Comparison of ENCODE assay signal across 8 cellular contexts in the genomic region with DNA sequence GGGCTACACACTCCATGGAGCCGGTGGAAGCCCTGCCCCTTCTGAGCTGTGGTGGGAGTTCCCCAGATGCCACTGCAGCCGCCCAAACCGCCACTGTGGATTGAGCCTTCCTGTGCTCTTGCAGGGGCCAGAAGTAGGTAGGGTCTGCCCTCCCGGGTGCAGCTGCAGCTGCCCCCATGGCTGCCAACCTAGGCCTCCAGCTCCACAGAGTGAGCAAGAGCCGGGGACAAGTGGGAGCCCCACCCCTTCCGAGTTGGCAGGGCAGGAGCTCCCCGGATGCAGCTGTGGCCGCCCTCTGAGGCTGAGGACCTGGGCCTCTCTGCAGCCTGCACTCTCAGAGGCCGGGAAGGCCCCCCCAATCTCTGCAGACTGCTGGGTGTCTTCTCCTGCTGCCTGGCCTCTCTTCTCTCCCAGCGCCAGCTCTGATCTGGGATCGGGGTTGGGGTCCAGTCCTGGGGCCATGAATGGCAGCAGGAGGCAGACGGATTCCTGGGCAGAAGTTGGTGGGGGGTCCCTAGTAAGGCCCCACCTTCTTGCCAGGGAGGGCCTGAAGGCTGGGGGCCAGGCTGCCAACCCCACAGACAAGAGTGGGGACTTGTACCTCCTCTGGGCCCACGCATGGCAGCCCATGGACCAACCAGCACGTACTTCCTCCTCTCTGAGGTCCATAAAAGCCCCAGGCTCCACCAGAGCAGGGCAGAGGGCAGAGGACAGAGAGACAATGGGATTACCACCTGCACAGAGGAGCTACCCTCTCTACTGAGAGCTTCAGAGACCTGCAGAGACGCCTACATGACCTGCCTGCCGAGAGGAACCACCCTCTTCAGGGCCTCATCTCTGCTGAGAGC. TPM values are rescaled to one million over a fixed set of nuclear protein-coding genes. Genes with fewer than 3 reads are reported as not detected.
DNase-seq lines count a peak whose midpoint lies in the region; ATAC-seq, FAIRE-seq and TF ChIP-seq lines count a peak whose summit lies in the region.

No MANE protein-coding gene starts in this region.

- no peaks in the 10 kb centered on the region for H3K27me3 ChIP-seq in OCI-LY3 (ENCODE audit: low read depth, low read length)

- peak overlapping the region; percentile 70 for H2AFZ ChIP-seq in OCI-LY3 (ENCODE audit: low read depth, low read length)

- FAIRE-seq in GM12891 (lab: Jason Lieb, UNC), result peak; percentile 86

- no peak for ATAC-seq in HG02852 (IDR thresholded peaks at IDR 0.05; ENCODE audit: unreplicated experiment)

- H3K27ac ChIP-seq in OCI-LY3 (ENCODE audit: low read length), result peak overlapping the region; percentile 53
- peak overlapping the region in 20 of 21 experiments; percentile 14 to 86 (median 64) for H3K27ac ChIP-seq in skin epidermis

- peak; percentile 67 for TF ChIP-seq POLR2A in GM12891 (IDR thresholded peaks at IDR 0.05; ENCODE audit: low read depth, low read length)

- peak overlapping the region; percentile 55 for H3K4me3 ChIP-seq in OCI-LY3 (ENCODE audit: low read length)
- no peak overlapping the region for H3K4me3 ChIP-seq in skin epidermis

- H3K9ac ChIP-seq in OCI-LY3 (ENCODE audit: low read length), result peak overlapping the region; percentile 40; the same call in 1 of the 2 replicates

- TF ChIP-seq CTCF in OCI-LY3 (IDR thresholded peaks at IDR 0.05; ENCODE audit: low read depth, low read length), result no peak

- H3K4me1 ChIP-seq in OCI-LY3 (ENCODE audit: low read length), result peaks cover 35% of the 10 kb centered on the region

- DNase-seq in GM12891 (ENCODE audit: insufficient read length, low spot score) (no peak), DMS114 treated with DMSO at 0.1 percent for 48 hours (lab: John Stamatoyannopoulos, UW; ENCODE audit: unreplicated experiment) (no peak), COR-L47 (lab: John Stamatoyannopoulos, UW) (no peak), NCI-H128 (lab: John Stamatoyannopoulos, UW; ENCODE audit: unreplicated experiment) (no peak)
- DNase-seq in activated gamma-delta T cell treated with anti-CD3 and anti-CD28 coated beads, Interleukin-2, amount 50 U/mL, for 16 hours (ENCODE audit: low read depth), result peak; percentile 40

- no peaks in the 10 kb centered on the region for H4K20me1 ChIP-seq in OCI-LY3 (ENCODE audit: insufficient read depth, low read length)

- H3K4me2 ChIP-seq in OCI-LY3 (ENCODE audit: low read length), result peak overlapping the region; percentile 71

- H3K79me2 ChIP-seq in OCI-LY3 (ENCODE audit: low read length), result no peaks in the 10 kb centered on the region

- H3K9me3 ChIP-seq in OCI-LY3 (ENCODE audit: insufficient read depth, low read length), result peaks cover 10% of the 10 kb centered on the region; the same call in 1 of the 2 replicates

- H3K36me3 ChIP-seq in OCI-LY3 (replicated peaks; ENCODE audit: low read depth, low read length), result no peaks in the 10 kb centered on the region

TF ChIP-seq in GM12891, 5 proteins besides CTCF, POLR2A, EP300 and RAD21:
- peak; percentile 32; the same call in 1 of the 2 replicates for TF ChIP-seq TAF1 (IDR thresholded peaks at IDR 0.05; ENCODE audit: low read depth, low read length)
- peak; percentile 68; the same call in 1 of the 2 replicates for TF ChIP-seq POLR2AphosphoS5 (IDR thresholded peaks at IDR 0.05; ENCODE audit: low read depth, low read length)
- TF ChIP-seq POU2F2 (IDR thresholded peaks at IDR 0.05; ENCODE audit: low read depth, low read length), result no peak
- peak; percentile 13 for TF ChIP-seq PAX5 (IDR thresholded peaks at IDR 0.05; ENCODE audit: insufficient read depth, low read length, severe bottlenecking)
- no peak for TF ChIP-seq SPI1 (IDR thresholded peaks at IDR 0.05; ENCODE audit: low read depth, low read length)

RNA-seq across cellular contexts. Expression of a gene that starts 28.9 kb away (rescaled TPM):
- polyA plus RNA-seq in GM12891 (2012; ENCODE audit: low read depth, missing spikeins), result 103 TPM

RNA-seq across cellular contexts. Expression of a gene that starts 33.3 kb away (rescaled TPM):
- polyA plus RNA-seq in GM12891 (2012; ENCODE audit: low read depth, missing spikeins), result 46.9 TPM

RNA-seq across cellular contexts. Expression of a gene that starts 39.1 kb away (rescaled TPM):
- 9.9 TPM for polyA plus RNA-seq in GM12891 (2012; ENCODE audit: low read depth, missing spikeins)
